In genomic region chr7:65006094-65006992, GRCh38 we compare ENCODE assay signal across 8 cellular contexts. TPM values are rescaled to one million over a fixed set of nuclear protein-coding genes. Genes with fewer than 3 reads are reported as not detected.
DNase-seq lines count a peak whose midpoint lies in the region; ATAC-seq and TF ChIP-seq lines count a peak whose summit lies in the region.

Gene ERV3-1, minus strand, starts transcription at chr7:65006687. Its CDS starts 13,661 bp downstream, at chr7:64993026.

- in situ Hi-C loops in Caki2 (cut with HindIII; ENCODE audit: low pct_unique_long_range_greater_than_20kb, low sequenced_read_pairs), result no loop called here

- no peaks in the 10 kb centered on the region for H3K9me2 ChIP-seq in OCI-LY1 (ENCODE audit: low read depth, low read length)

- H2AFZ ChIP-seq in OCI-LY1 (ENCODE audit: low read length), result peak within 1 kb of the TSS; percentile 66

- peaks cover 7% of the 10 kb centered on the region; the same call in 1 of the 2 replicates for H3K4me1 ChIP-seq in HUES48 (ENCODE audit: control insufficient read depth, insufficient read depth, low read length)
- H3K4me1 ChIP-seq in OCI-LY1 (ENCODE audit: insufficient read depth, low read length, severe bottlenecking), result peaks cover 22% of the 10 kb centered on the region

- H3K9me3 ChIP-seq in HUES48 (ENCODE audit: control insufficient read depth, insufficient read depth, low read length), result no peaks in the 10 kb centered on the region
- peaks cover 9% of the 10 kb centered on the region for H3K9me3 ChIP-seq in OCI-LY1 (ENCODE audit: low read length)

- H3K4me2 ChIP-seq in OCI-LY1 (ENCODE audit: low read length), result peak within 1 kb of the TSS; percentile 67

- DNase-seq in Caki2 (ENCODE audit: low read depth) (peak; percentile 92), activated T-cell treated with anti-CD3 and anti-CD28 coated beads for 1 hour (ENCODE audit: low read depth) (peak; percentile 85), epidermal melanocyte (ENCODE audit: insufficient read length, low spot score) (peak; percentile 89), middle frontal gyrus (ENCODE audit: extremely low spot score, low spot score) (peak; percentile 95)
- peak; percentile 74 to 85 for DNase-seq in stimulated activated CD8-positive, alpha-beta memory T cell treated with anti-CD3 and anti-CD28 coated beads, Interleukin-2, amount 100 ng/mL, for 48 hours (ENCODE audit: low read depth in 2 of 2)

- H3K9ac ChIP-seq in HUES48 (ENCODE audit: low read depth, low read length) (peak within 1 kb of the TSS; percentile 97), OCI-LY1 (ENCODE audit: low read length) (peak within 1 kb of the TSS; percentile 74)

- H3K36me3 ChIP-seq in HUES48 (ENCODE audit: control insufficient read depth, insufficient read depth, low read length), result peaks cover 8% of the 10 kb centered on the region; the same call in 1 of the 2 replicates
- peaks cover 38% of the 10 kb centered on the region for H3K36me3 ChIP-seq in OCI-LY1 (ENCODE audit: insufficient read depth, low read length)

- no peak; the same call in 1 of the 2 replicates for TF ChIP-seq CTCF in OCI-LY1 (IDR thresholded peaks at IDR 0.05; ENCODE audit: low read length)

- H4K20me1 ChIP-seq in OCI-LY1 (ENCODE audit: insufficient read depth, low read length), result no peaks in the 10 kb centered on the region

- H3F3A ChIP-seq in OCI-LY1 (ENCODE audit: insufficient read depth, low read length), result no peaks in the 10 kb centered on the region

- H3K4me3 ChIP-seq in HUES48 (ENCODE audit: low read depth, low read length) (peak within 1 kb of the TSS; percentile 97), OCI-LY1 (ENCODE audit: low read depth, low read length, poor library complexity, severe bottlenecking) (peak within 1 kb of the TSS; percentile 79)

- peak; percentile 100 for ATAC-seq in GM21390 (IDR thresholded peaks at IDR 0.05; ENCODE audit: unreplicated experiment)

- peaks cover 24% of the 10 kb centered on the region for H3K79me2 ChIP-seq in OCI-LY1 (ENCODE audit: insufficient read depth, low read length)

- peak within 1 kb of the TSS; percentile 92 for H3K27ac ChIP-seq in HUES48 (ENCODE audit: low read depth, low read length)
- H3K27ac ChIP-seq in OCI-LY1 (ENCODE audit: low read depth, low read length, poor library complexity, severe bottlenecking), result peak within 1 kb of the TSS; percentile 60

- H3K27me3 ChIP-seq in HUES48 (ENCODE audit: control insufficient read depth, insufficient read depth, low read length) (no peaks in the 10 kb centered on the region), OCI-LY1 (ENCODE audit: insufficient read depth, low read length) (no peaks in the 10 kb centered on the region)

RNA-seq across cellular contexts. Expression of gene ERV3-1, which starts in this region (rescaled TPM):
- not detected in 2 replicates for total RNA-seq in Caki2 (2014; rRNA removed; shearing (Covaris generic); ENCODE audit: low replicate concordance)

Comparison
In these comparisons a context has a peak if more than half of its experiments do, and no peak if none do; other contexts are left out.
1. Peak in every context shown above with its lines: DNase-seq, ATAC-seq, H3K4me3 ChIP-seq and H3K27ac ChIP-seq.
2. Peak in DNase-seq in Caki2; RNA of the gene not detected or under 1 TPM.